6 cellular contexts compared by ENCODE assay signal in the genomic region with DNA sequence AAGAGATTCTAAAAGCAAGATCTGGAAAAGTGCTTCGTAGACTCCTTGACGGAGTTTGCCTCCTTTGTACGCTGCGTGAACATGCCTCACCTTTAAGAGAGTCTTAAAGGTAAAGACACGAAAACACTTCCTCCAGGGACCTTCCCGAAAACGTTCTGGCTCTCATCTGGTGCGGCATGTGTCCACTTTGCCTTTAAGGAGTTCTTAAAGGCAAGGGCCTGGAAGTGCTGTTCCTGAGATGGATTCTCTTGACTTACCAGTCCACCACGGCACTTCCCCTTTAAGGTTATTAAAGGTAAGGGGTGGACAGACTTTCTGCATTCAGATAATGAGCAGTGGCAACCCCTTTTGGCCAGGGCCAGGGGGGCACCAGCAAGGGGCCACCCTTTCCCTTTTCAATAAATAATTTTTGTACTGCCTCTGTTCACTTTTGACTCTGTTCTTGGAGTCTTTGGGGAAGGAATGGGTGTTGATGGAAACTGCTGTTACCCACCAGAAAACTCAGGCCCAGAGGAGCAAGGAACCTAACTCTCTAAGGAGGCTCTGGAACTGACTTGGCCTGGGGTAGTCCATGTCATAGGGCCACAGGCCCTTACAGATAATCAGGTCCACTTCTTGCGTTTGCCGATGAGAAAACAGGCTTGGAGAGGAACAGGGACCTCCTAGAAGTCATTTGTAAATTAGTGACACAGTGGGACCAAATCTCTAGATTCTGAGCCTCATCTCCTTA. TPM values are rescaled to one million over a fixed set of nuclear protein-coding genes. Genes with fewer than 3 reads are reported as not detected.
DNase-seq lines count a peak whose midpoint lies in the region; ATAC-seq lines count a peak whose summit lies in the region.

No MANE protein-coding gene starts in this region.

- in situ Hi-C loops in G401 (cut with HindIII; ENCODE audit: low sequenced_read_pairs): no loop called here

- DNase-seq in G401 (ENCODE audit: low spot score): peak; percentile 37
- DNase-seq in NCI-H748 treated with DMSO at 0.1 percent for 48 hours (lab: John Stamatoyannopoulos, UW): peak; percentile 87
- DNase-seq in central memory CD4-positive, alpha-beta T cell: peak; percentile 67
- DNase-seq in myocyte (ENCODE audit: low read depth): peak; percentile 83
- no peak for DNase-seq in amniotic stem cell (lab: John Stamatoyannopoulos, UW)

- ATAC-seq in HG02885 (IDR thresholded peaks at IDR 0.05; ENCODE audit: poor library complexity, unreplicated experiment): peak; percentile 21

RNA-seq across cellular contexts. Expression of a gene that starts 4.4 kb away (rescaled TPM):
- total RNA-seq in G401 (2014; rRNA removed; shearing (Covaris generic)): not detected in 2 replicates
- 0.42 and 0.78 TPM in 2 replicates for total RNA-seq in myocyte
- 0.33 TPM for polyA plus RNA-seq in myocyte (2012)

RNA-seq across cellular contexts. Expression of a gene that starts 15.9 kb away (rescaled TPM):
- total RNA-seq in G401 (2014; rRNA removed; shearing (Covaris generic)): 37.1 and 41.5 TPM in 2 replicates
- total RNA-seq in myocyte: 81.6 and 106 TPM in 2 replicates
- polyA plus RNA-seq in myocyte (2012): 222 TPM

RNA-seq across cellular contexts. Expression of a gene that starts 31.5 kb away (rescaled TPM):
- total RNA-seq in G401 (2014; rRNA removed; shearing (Covaris generic)): 62.2 and 78.0 TPM in 2 replicates
- total RNA-seq in myocyte: 74.9 and 440 TPM in 2 replicates
- 56.0 TPM for polyA plus RNA-seq in myocyte (2012)

RNA-seq across cellular contexts. Expression of a gene that starts 41.8 kb away (rescaled TPM):
- total RNA-seq in G401 (2014; rRNA removed; shearing (Covaris generic)): 206 and 257 TPM in 2 replicates
- 64.1 and 75.9 TPM in 2 replicates for total RNA-seq in myocyte
- polyA plus RNA-seq in myocyte (2012): 271 TPM

RNA-seq across cellular contexts. Expression of a gene that starts 51.0 kb away (rescaled TPM):
- total RNA-seq in G401 (2014; rRNA removed; shearing (Covaris generic)): 294 and 298 TPM in 2 replicates
- total RNA-seq in myocyte: 423 and 532 TPM in 2 replicates
- polyA plus RNA-seq in myocyte (2012): 543 TPM
